8 cellular contexts compared by ENCODE assay signal in genomic region chr19:50333737-50334617, GRCh38. TPM values are rescaled to one million over a fixed set of nuclear protein-coding genes. Genes with fewer than 3 reads are reported as not detected.
A peak's percentile ranks its signal among the peaks of the same experiment; 100 is the strongest.
DNase-seq lines count a peak whose midpoint lies in the region; ATAC-seq and TF ChIP-seq lines count a peak whose summit lies in the region.

No MANE protein-coding gene starts in this region.

- no peaks in the 10 kb centered on the region for H3K9me2 ChIP-seq in Karpas-422 (replicated peaks; ENCODE audit: insufficient read depth, low read length)

- peak overlapping the region; percentile 71 for H3K4me2 ChIP-seq in Karpas-422 (ENCODE audit: low read depth, low read length, poor library complexity, severe bottlenecking)

- H3K9me3 ChIP-seq in Karpas-422 (ENCODE audit: low read length) (no peaks in the 10 kb centered on the region), colonic mucosa (no peaks in the 10 kb centered on the region)

- H3K9ac ChIP-seq in Karpas-422 (ENCODE audit: low read length) = peak overlapping the region; percentile 77
- H3K9ac ChIP-seq in colonic mucosa (ENCODE audit: low read depth in 2 of 2, low read length in 2 of 2) = peak overlapping the region; percentile 3 to 58

- intact Hi-C loops in colonic mucosa (cut with DNase I) = no loop called here
- intact Hi-C loops in lower leg skin (cut with DNase I; ENCODE audit: low total_unique reads) = no loop called here

- ATAC-seq in GM21717 (IDR thresholded peaks at IDR 0.05; ENCODE audit: unreplicated experiment) = peak; percentile 11
- ATAC-seq in activated CD4-positive, CD25-positive, alpha-beta regulatory T cell treated with anti-CD3 and anti-CD28 coated beads, Interleukin-2, amount 50 U/mL, for 24 hours = peak; percentile 4 to 5

- H3K27ac ChIP-seq in Karpas-422 (ENCODE audit: low read length) = peak overlapping the region; percentile 92
- H3K27ac ChIP-seq in colonic mucosa = no peak overlapping the region

- H4K20me1 ChIP-seq in Karpas-422 (ENCODE audit: insufficient read depth, low read depth, low read length) = peaks cover 17% of the 10 kb centered on the region; the same call in 1 of the 2 replicates

- H3K4me3 ChIP-seq in Karpas-422 (ENCODE audit: low read length) (peak overlapping the region; percentile 56), colonic mucosa (peak overlapping the region; percentile 32), lower leg skin (ENCODE audit: low read depth, poor library complexity, severe bottlenecking) (peak overlapping the region; percentile 35)

- H3K27me3 ChIP-seq in Karpas-422 (ENCODE audit: low read length) (no peaks in the 10 kb centered on the region), colonic mucosa (peaks cover 11% of the 10 kb centered on the region)

- no peak overlapping the region for H2AFZ ChIP-seq in Karpas-422 (ENCODE audit: low read length)

- WGBS in lower leg skin, 2 donors = 15 to 22% methylated on average over 24 to 54 of the region's 54 CpGs

- H3K36me3 ChIP-seq in Karpas-422 (ENCODE audit: insufficient read depth, low read length) (peaks cover 44% of the 10 kb centered on the region), colonic mucosa (no peaks in the 10 kb centered on the region)

- H3K4me1 ChIP-seq in Karpas-422 (ENCODE audit: low read length) (peaks cover 81% of the 10 kb centered on the region), colonic mucosa (peaks cover 15% of the 10 kb centered on the region)

- peaks cover 10% of the 10 kb centered on the region for H3K79me2 ChIP-seq in Karpas-422 (ENCODE audit: low read length)

- DNase-seq in Daoy (ENCODE audit: low read depth) (peak; percentile 88), Karpas-422 (peak; percentile 69), colonic mucosa (peak; percentile 82), lower leg skin (ENCODE audit: low spot score in 2 of 2) (peak in 1 of 2 donors; percentile 92), NCI-H1694 treated with DMSO at 0.1 percent for 48 hours (lab: John Stamatoyannopoulos, UW) (no peak)
- peak; percentile 65 to 76 (median 69) for DNase-seq in stimulated activated CD4-positive, alpha-beta T cell treated with anti-CD3 and anti-CD28 coated beads, TNF-alpha, amount 100 ng/mL, for 48 hours (ENCODE audit: low read depth in 3 of 3)

- TF ChIP-seq POLR2A in lower leg skin (IDR thresholded peaks at IDR 0.05) = no peak

- TF ChIP-seq CTCF in colonic mucosa (IDR thresholded peaks at IDR 0.05) (no peak), lower leg skin (IDR thresholded peaks at IDR 0.05) (no peak)

RNA-seq across cellular contexts. Expression of gene KCNC3, which starts 4.8 kb away (rescaled TPM):
- 0.06 and 0.15 TPM in 2 replicates for total RNA-seq in Daoy (2014; rRNA removed; shearing (Covaris generic))
- total RNA-seq in Karpas-422 (2014; rRNA removed; shearing (Covaris generic); ENCODE audit: low replicate concordance) = 10.8 and 18.1 TPM in 2 replicates
- 1 to 10 TPM in 1 of 2 donors, under 1 TPM in 1; 0.61 to 1.0 TPM for total RNA-seq in colonic mucosa
- total RNA-seq in lower leg skin = 1 to 10 TPM in 3 of 4 donors, under 1 TPM in 1; 0.53 to 2.0 (median 1.7) TPM

RNA-seq across cellular contexts. Expression of gene NAPSA, which starts 31.5 kb away (rescaled TPM):
- not detected in 2 replicates for total RNA-seq in Daoy (2014; rRNA removed; shearing (Covaris generic))
- total RNA-seq in Karpas-422 (2014; rRNA removed; shearing (Covaris generic); ENCODE audit: low replicate concordance) = 0.11 and 2.3 TPM in 2 replicates
- total RNA-seq in colonic mucosa (1 to 10 TPM; 1.9 to 6.1 TPM), lower leg skin (1 to 10 TPM in 3 of 4 donors, under 1 TPM in 1; 0.51 to 5.9 (median 2.6) TPM)

RNA-seq across cellular contexts. Expression of gene NR1H2, which starts 42.3 kb away (rescaled TPM):
- total RNA-seq in Daoy (2014; rRNA removed; shearing (Covaris generic)) = 61.1 and 77.3 TPM in 2 replicates
- total RNA-seq in Karpas-422 (2014; rRNA removed; shearing (Covaris generic); ENCODE audit: low replicate concordance) = 68.2 and 120 TPM in 2 replicates
- 10 to 100 TPM; 57.9 to 60.0 TPM for total RNA-seq in colonic mucosa
- total RNA-seq in lower leg skin = 100 to 1,000 TPM in 3 of 4 donors, 10 to 100 TPM in 1; 83.1 to 112 (median 103) TPM

RNA-seq across cellular contexts. Expression of gene POLD1, which starts 50.2 kb away (rescaled TPM):
- total RNA-seq in Daoy (2014; rRNA removed; shearing (Covaris generic)) = 84.5 and 99.5 TPM in 2 replicates
- 53.4 and 98.8 TPM in 2 replicates for total RNA-seq in Karpas-422 (2014; rRNA removed; shearing (Covaris generic); ENCODE audit: low replicate concordance)
- total RNA-seq in colonic mucosa = 10 to 100 TPM; 26.2 to 76.3 TPM
- 10 to 100 TPM; 16.8 to 26.6 (median 20.0) TPM for total RNA-seq in lower leg skin
